In genomic region chr18:76573325-76574025, GRCh38 we compare ENCODE assay signal across 12 cellular contexts.
DNase-seq lines count a peak whose midpoint lies in the region; ATAC-seq, FAIRE-seq and TF ChIP-seq lines count a peak whose summit lies in the region.
"Had no signal": no experiment of that assay in that cellular context is flagged by ENCODE, and none has a peak within 500 bp of the region (broad histone marks: within the 10 kb centered on the region; RNA-seq: fewer than 3 reads in every experiment).

No MANE protein-coding gene starts in this region.

- TF ChIP-seq CTCF in endothelial cell of umbilical vein (IDR thresholded peaks at IDR 0.05; ENCODE audit: extremely low read depth in 1 of 2, insufficient read depth in 1 of 2, low read depth in 1 of 2, low read length in 2 of 2), result no peak
- no peak for TF ChIP-seq CTCF in omental fat pad (IDR thresholded peaks at IDR 0.05)

- no peaks in the 10 kb centered on the region for H4K20me1 ChIP-seq in endothelial cell of umbilical vein (replicated peaks; ENCODE audit: control insufficient read depth, extremely low read depth, insufficient read depth, low read length)

- no peaks in the 10 kb centered on the region for H3K4me1 ChIP-seq in endothelial cell of umbilical vein (ENCODE audit: control insufficient read depth, extremely low read depth, insufficient read depth, low read length)

- H3K4me2 ChIP-seq in endothelial cell of umbilical vein (ENCODE audit: insufficient read depth, low read length), result no peak overlapping the region

- no peaks in the 10 kb centered on the region for H3K9me1 ChIP-seq in endothelial cell of umbilical vein (replicated peaks; ENCODE audit: control insufficient read depth, extremely low read depth, insufficient read depth, low read length)

- intact Hi-C loops in endothelial cell of umbilical vein (cut with micrococcal nuclease), result no loop called here

- no peak overlapping the region for H3K4me3 ChIP-seq in endothelial cell of umbilical vein (replicated peaks in 1 of 3; ENCODE audit: insufficient read depth in 1 of 3, low read depth in 1 of 3, low read length in 3 of 3)

- dilution Hi-C loops in endothelial cell of umbilical vein (cut with MboI; ENCODE audit: extremely low pct_ligation_motif_present, low sequenced_read_pairs), result no loop called here

- H3K36me3 ChIP-seq in endothelial cell of umbilical vein (ENCODE audit: control insufficient read depth in 2 of 2, extremely low read depth in 1 of 2, insufficient read depth in 2 of 2, low read length in 2 of 2), result no peaks in the 10 kb centered on the region

- POLR2A ChIA-PET in endothelial cell of umbilical vein (lab: Charles Lee), result no interaction called here

- no peak for FAIRE-seq in endothelial cell of umbilical vein (lab: Jason Lieb, UNC)
- FAIRE-seq: kidney had no signal

- no peaks in the 10 kb centered on the region for H3K79me2 ChIP-seq in endothelial cell of umbilical vein (ENCODE audit: control insufficient read depth, insufficient read depth, low read length)

- BruUV-seq in endothelial cell of umbilical vein (replicated peaks; lab: Mats Ljungman, UMichigan), result no TSS peak

- DNase-seq in EL, result peak; percentile 66
- peak; percentile 71 for DNase-seq in NCI-H510A (lab: John Stamatoyannopoulos, UW)
- DNase-seq in endothelial cell of umbilical vein (ENCODE audit: low read depth, low spot score), result no peak
- DNase-seq in omental fat pad (ENCODE audit: low spot score), result no peak
- no peak for DNase-seq in GOT3 (lab: John Stamatoyannopoulos, UW)
- no peak for DNase-seq in DMS79 (lab: John Stamatoyannopoulos, UW)
- DNase-seq: activated gamma-delta T cell, kidney, NCI-H69 had no signal

- no peak for TF ChIP-seq POLR2A in endothelial cell of umbilical vein (IDR thresholded peaks at IDR 0.05; ENCODE audit: low read depth, low read length)

- ATAC-seq in omental fat pad (ENCODE audit: low FRiP score), result peak; percentile 89
- ATAC-seq in GM21619 (IDR thresholded peaks at IDR 0.05; ENCODE audit: unreplicated experiment), result no peak
- ATAC-seq in HG03432 (IDR thresholded peaks at IDR 0.05; ENCODE audit: unreplicated experiment), result no peak

- CTCF ChIA-PET in endothelial cell of umbilical vein (lab: Charles Lee), result no interaction called here

- no peaks in the 10 kb centered on the region for H3K9me3 ChIP-seq in endothelial cell of umbilical vein (replicated peaks; ENCODE audit: control insufficient read depth, insufficient read depth, low read length)

- no peaks in the 10 kb centered on the region for H3K27me3 ChIP-seq in endothelial cell of umbilical vein (ENCODE audit: control insufficient read depth in 2 of 2, insufficient read depth in 2 of 2, low read length in 2 of 2)

- H2AFZ ChIP-seq in endothelial cell of umbilical vein (ENCODE audit: low read depth, low read length), result no peak overlapping the region

- no peak overlapping the region for H3K9ac ChIP-seq in endothelial cell of umbilical vein (replicated peaks; ENCODE audit: extremely low read depth, insufficient read depth, low read length)

- no peak overlapping the region for H3K27ac ChIP-seq in endothelial cell of umbilical vein (ENCODE audit: insufficient read depth, low read depth, low read length)
- H3K27ac ChIP-seq: VCaP had no signal

TF ChIP-seq in endothelial cell of umbilical vein, 7 proteins besides CTCF, POLR2A, EP300 and RAD21:
- TF ChIP-seq MAX (IDR thresholded peaks at IDR 0.05; ENCODE audit: insufficient read depth, insufficient read length) (no peak), FOS (IDR thresholded peaks at IDR 0.05; ENCODE audit: borderline replicate concordance, insufficient read depth, low read length) (peak; percentile 19), GATA2 (IDR thresholded peaks at IDR 0.05; ENCODE audit: insufficient read depth, insufficient read length, low read depth, low read length) (no peak)
TF ChIP-seq in endothelial cell of umbilical vein: peak in this region for 1.

Comparison
In these comparisons a context has a peak if more than half of its experiments do, and no peak if none do; other contexts are left out.
1. DNase-seq: peak in EL (single experiment) and NCI-H510A (single experiment); none in endothelial cell of umbilical vein (single experiment), omental fat pad (single experiment), GOT3 (single experiment) and DMS79 (single experiment).